11 cellular contexts compared by ENCODE assay signal in the genomic region with DNA sequence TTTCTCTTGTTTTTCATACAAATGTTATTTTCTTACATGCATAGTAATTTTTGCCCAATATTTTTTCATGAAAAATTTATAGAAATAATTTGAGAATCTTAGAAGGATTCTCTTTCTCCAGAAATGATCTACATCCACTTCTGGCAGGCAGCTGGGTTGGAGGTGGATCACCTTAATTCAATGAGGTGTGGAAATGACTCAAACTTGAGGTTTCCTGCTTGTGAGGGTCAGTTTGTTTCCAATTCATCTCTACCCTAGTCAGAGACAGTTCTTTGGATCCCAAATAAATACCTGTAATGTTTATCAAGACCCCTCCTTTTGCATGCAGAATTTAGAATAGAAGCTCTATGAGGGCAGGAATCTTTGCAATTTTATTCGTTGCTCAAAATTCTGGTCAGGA. TPM values are rescaled to one million over a fixed set of nuclear protein-coding genes. Genes with fewer than 3 reads are reported as not detected.
"Had no signal": no experiment of that assay in that cellular context is flagged by ENCODE, and none has a peak within 500 bp of the region (broad histone marks: within the 10 kb centered on the region; RNA-seq: fewer than 3 reads in every experiment).

No MANE protein-coding gene starts in this region.

- H3K4me1 ChIP-seq: HAP-1 had no signal

- DNase-seq: GM23248, GOT3, H7, HFFc6, IMR-90 had no signal

- FAIRE-seq: HepG2, K562 had no signal

- H3K27ac ChIP-seq: GM23248, HL-60 had no signal

- H3K36me3 ChIP-seq: HAP-1 had no signal

- H2AFZ ChIP-seq: GM23248 had no signal

- H3K4me3 ChIP-seq: GM23248, HAP-1, K562 had no signal

- H3K9ac ChIP-seq: GM23248 had no signal

RNA-seq across cellular contexts. Expression of a gene that starts 35.0 kb away (rescaled TPM):
- total RNA-seq: GM23248, H4, H7, HepG2, HFFc6, HT1080, IMR-90, K562 had no signal
- polyA plus RNA-seq: GM23248, HepG2, IMR-90, K562 had no signal
